Comparison of ENCODE assay signal across 15 cellular contexts in the genomic region with DNA sequence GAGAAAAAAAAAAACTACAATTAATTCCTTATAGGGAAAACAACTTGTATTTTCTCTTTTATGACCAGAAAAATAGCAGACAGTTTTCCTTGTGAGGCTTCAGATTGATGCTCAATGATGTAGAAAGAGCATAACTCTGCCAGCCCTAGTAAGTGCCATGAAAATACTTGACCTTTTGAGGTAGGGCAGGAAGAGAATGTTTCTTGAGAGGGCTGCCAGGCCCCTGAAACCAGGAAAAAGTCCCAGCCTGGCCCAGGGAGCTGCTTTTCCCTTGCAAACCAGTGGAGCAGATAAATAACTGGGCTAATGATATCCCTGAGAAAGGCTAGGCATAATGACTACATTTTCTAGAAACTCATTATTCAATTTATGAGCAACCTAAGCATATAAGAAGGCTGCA.
"Had no signal": no experiment of that assay in that cellular context is flagged by ENCODE, and none has a peak within 500 bp of the region (broad histone marks: within the 10 kb centered on the region; RNA-seq: fewer than 3 reads in every experiment).

No MANE protein-coding gene starts in this region.

- H3K4me3 ChIP-seq: heart right ventricle, neural progenitor cell, ovary, thoracic aorta, vagina had no signal

- H3K4me1 Mint-ChIP-seq: activated naive CD4-positive, alpha-beta T cell treated with anti-CD3 and anti-CD28 coated beads, Interleukin-2, amount 50 U/mL, for 24 hours; neural progenitor cell had no signal

- DNase-seq: activated effector memory CD4-positive, alpha-beta T cell treated with Interleukin-2 at 50 U/mL for 16 hours; activated T-cell treated with anti-CD3 and anti-CD28 coated beads, Interleukin-2, amount 50 U/mL, for 24 hours; amniotic stem cell; foreskin keratinocyte; heart right ventricle; ovary; stimulated activated CD4-positive, alpha-beta T cell treated with anti-CD3 and anti-CD28 coated beads, Interleukin-4, amount 100 ng/mL, for 24 hours had no signal

- H3K27ac ChIP-seq: foreskin keratinocyte, neural progenitor cell, ovary, vagina had no signal

- H3K9me3 Mint-ChIP-seq: activated naive CD4-positive, alpha-beta T cell treated with anti-CD3 and anti-CD28 coated beads, Interleukin-2, amount 50 U/mL, for 24 hours; activated T-cell treated with anti-CD3 and anti-CD28 coated beads, Interleukin-2, amount 50 U/mL, for 24 hours; neural progenitor cell; stimulated activated naive CD8-positive, alpha-beta T cell treated with anti-CD3 and anti-CD28 coated beads, Interleukin-15, Interleukin-2, amounts not matched to agents 100 ng/mL and 50 ng/mL, for 24 hours had no signal

- FAIRE-seq: endometrium, islet of Langerhans had no signal

- H3K4me3 Mint-ChIP-seq: activated naive CD4-positive, alpha-beta T cell treated with anti-CD3 and anti-CD28 coated beads, Interleukin-2, amount 50 U/mL, for 24 hours; activated T-cell treated with anti-CD3 and anti-CD28 coated beads, Interleukin-2, amount 50 U/mL, for 24 hours; neural progenitor cell; stimulated activated naive CD8-positive, alpha-beta T cell treated with anti-CD3 and anti-CD28 coated beads, Interleukin-15, Interleukin-2, amounts not matched to agents 100 ng/mL and 50 ng/mL, for 24 hours had no signal

- H3K4me1 ChIP-seq: vagina had no signal

- H3K36me3 ChIP-seq: neural progenitor cell, ovary, thoracic aorta, vagina had no signal

- H3K27me3 Mint-ChIP-seq: activated naive CD4-positive, alpha-beta T cell treated with anti-CD3 and anti-CD28 coated beads, Interleukin-2, amount 50 U/mL, for 24 hours; activated T-cell treated with anti-CD3 and anti-CD28 coated beads, Interleukin-2, amount 50 U/mL, for 24 hours; stimulated activated naive CD8-positive, alpha-beta T cell treated with anti-CD3 and anti-CD28 coated beads, Interleukin-15, Interleukin-2, amounts not matched to agents 100 ng/mL and 50 ng/mL, for 24 hours had no signal

- H3K36me3 Mint-ChIP-seq: activated naive CD4-positive, alpha-beta T cell treated with anti-CD3 and anti-CD28 coated beads, Interleukin-2, amount 50 U/mL, for 24 hours; neural progenitor cell had no signal

- H3K27ac Mint-ChIP-seq: activated naive CD4-positive, alpha-beta T cell treated with anti-CD3 and anti-CD28 coated beads, Interleukin-2, amount 50 U/mL, for 24 hours; activated T-cell treated with anti-CD3 and anti-CD28 coated beads, Interleukin-2, amount 50 U/mL, for 24 hours; neural progenitor cell; stimulated activated naive CD8-positive, alpha-beta T cell treated with anti-CD3 and anti-CD28 coated beads, Interleukin-15, Interleukin-2, amounts not matched to agents 100 ng/mL and 50 ng/mL, for 24 hours had no signal

- H3K27me3 ChIP-seq: foreskin keratinocyte, heart right ventricle, neural progenitor cell, ovary, vagina had no signal

- H3K9me3 ChIP-seq: heart right ventricle, ovary, thoracic aorta, vagina had no signal

- ATAC-seq: activated CD4-positive, CD25-positive, alpha-beta regulatory T cell treated with anti-CD3 and anti-CD28 coated beads, Interleukin-2, amount 50 U/mL, for 24 hours; foreskin keratinocyte; heart right ventricle had no signal
